10 cellular contexts compared by ENCODE assay signal in the genomic region with DNA sequence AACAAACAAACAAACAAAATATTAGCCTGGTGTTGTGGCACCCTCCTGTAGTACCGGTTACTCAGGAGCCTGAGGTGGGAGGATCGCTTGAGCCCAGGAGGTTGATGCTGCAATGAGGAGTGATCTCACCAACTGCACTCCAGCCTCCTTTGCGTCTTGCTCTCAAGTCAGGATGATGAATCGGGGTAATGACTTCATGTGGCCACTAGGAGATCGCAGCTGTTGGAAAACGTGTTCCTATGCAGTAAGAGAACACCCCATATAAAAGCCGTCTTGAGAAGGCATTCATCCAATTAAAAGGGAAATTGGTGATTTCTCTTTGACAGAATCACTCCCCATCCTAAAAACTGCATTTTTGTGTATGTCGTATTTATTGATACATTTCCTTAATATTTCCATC. TPM values are rescaled to one million over a fixed set of nuclear protein-coding genes. Genes with fewer than 3 reads are reported as not detected.
DNase-seq lines count a peak whose midpoint lies in the region; TF ChIP-seq lines count a peak whose summit lies in the region.
"Had no signal": no experiment of that assay in that cellular context is flagged by ENCODE, and none has a peak within 500 bp of the region (broad histone marks: within the 10 kb centered on the region; RNA-seq: fewer than 3 reads in every experiment).

No MANE protein-coding gene starts in this region.

- no peak overlapping the region for H3K4ac ChIP-seq in mesendoderm (ENCODE audit: low read depth, low read length)

- TF ChIP-seq CTCF in WI38 (IDR thresholded peaks at IDR 0.05; ENCODE audit: low read depth, low read length) = 0 out of 2 replicates have a peak, but pooled peaks have one; percentile 6

- no peaks in the 10 kb centered on the region for H3K36me3 ChIP-seq in mesendoderm (ENCODE audit: control insufficient read depth, insufficient read depth, low read length)

- WGBS in mesendoderm (ENCODE audit: extremely low coverage, insufficient coverage, low lambda C conversion rate) = no CpG with 5 or more reads among the region's 8 CpGs

- H4K8ac ChIP-seq in mesendoderm (ENCODE audit: low read depth, low read length) = no peak overlapping the region

- H3K56ac ChIP-seq in mesendoderm (ENCODE audit: low read length) = no peak overlapping the region

- H3K79me2 ChIP-seq in mesendoderm (ENCODE audit: control insufficient read depth, insufficient read depth, low read length) = no peaks in the 10 kb centered on the region

- H2BK15ac ChIP-seq in mesendoderm (replicated peaks; ENCODE audit: low read depth) = no peak overlapping the region

- no peak overlapping the region for H4K5ac ChIP-seq in mesendoderm (ENCODE audit: low read length)

- no peak overlapping the region for H3K4me3 ChIP-seq in WI38 (ENCODE audit: low read depth, low read length)
- H3K4me3 ChIP-seq in mesendoderm (ENCODE audit: low read length) = no peak overlapping the region

- H3K18ac ChIP-seq in mesendoderm (ENCODE audit: low read length) = no peak overlapping the region

- no peaks in the 10 kb centered on the region for H3K27me3 ChIP-seq in mesendoderm (ENCODE audit: insufficient read depth, low read length, poor library complexity)

- DNase-seq in ELR (ENCODE audit: low read depth) = peak; percentile 17
- DNase-seq in HT1080 (ENCODE audit: low read depth) = peak; percentile 17
- peak; percentile 70 for DNase-seq in mesendoderm
- no peak for DNase-seq in Ammon's horn (ENCODE audit: low spot score)
- DNase-seq in GOT3 (lab: John Stamatoyannopoulos, UW) = no peak
- no peak for DNase-seq in NCI-H1092 (lab: John Stamatoyannopoulos, UW)
- DNase-seq: foreskin melanocyte, occipital lobe had no signal

- no peaks in the 10 kb centered on the region for H3K79me1 ChIP-seq in mesendoderm (ENCODE audit: low read length)

- no peak overlapping the region for H3K4me2 ChIP-seq in mesendoderm (ENCODE audit: low read length)

- H3K4me1 ChIP-seq in mesendoderm (ENCODE audit: control insufficient read depth, low read depth, low read length) = no peaks in the 10 kb centered on the region

- H2BK5ac ChIP-seq in mesendoderm (ENCODE audit: low read length) = no peak overlapping the region

- H3K27ac ChIP-seq in mesendoderm (ENCODE audit: low read depth, low read length) = no peak overlapping the region

- H3K9ac ChIP-seq in mesendoderm (ENCODE audit: low read length) = no peak overlapping the region

- no peak overlapping the region for H2AK5ac ChIP-seq in mesendoderm (ENCODE audit: low read length)

- H2BK120ac ChIP-seq in mesendoderm (ENCODE audit: low read depth, low read length) = no peak overlapping the region

- no peak overlapping the region for H3K23ac ChIP-seq in mesendoderm (ENCODE audit: low read length)

RNA-seq across cellular contexts. Expression of a gene that starts 6.9 kb away (rescaled TPM):
- total RNA-seq in HT1080 (2014; rRNA removed; shearing (Covaris generic)) = 0.30 and 1.9 TPM in 2 replicates
- 0.06 and 0.08 TPM in 2 replicates for polyA plus RNA-seq in HT1080 (2015; cell fraction: cytosol; rRNA removed)
- 0.69 and 3.0 TPM in 2 replicates for polyA plus RNA-seq in HT1080 (2015; cell fraction: nucleus; rRNA removed)
- 0.28 TPM for polyA plus RNA-seq in mesendoderm (2013, experiment 1 of 2)
- 0.22 TPM for polyA plus RNA-seq in mesendoderm (2013, experiment 2 of 2)

RNA-seq across cellular contexts. Expression of a gene that starts 10.7 kb away (rescaled TPM):
- total RNA-seq in HT1080 (2014; rRNA removed; shearing (Covaris generic)) = not detected in 2 replicates
- not detected in 2 replicates for polyA plus RNA-seq in HT1080 (2015; cell fraction: cytosol; rRNA removed)
- not detected in 2 replicates for polyA plus RNA-seq in HT1080 (2015; cell fraction: nucleus; rRNA removed)
- not detected for polyA plus RNA-seq in mesendoderm (2013, experiment 1 of 2)
- polyA plus RNA-seq in mesendoderm (2013, experiment 2 of 2) = not detected
- total RNA-seq: activated naive CD4-positive, alpha-beta T cell treated with anti-CD3 and anti-CD28 coated beads, Interleukin-2, amount 50 U/mL, for 72 hours; occipital lobe had no signal

Comparison
In these comparisons a context has a peak if more than half of its experiments do, and no peak if none do; other contexts are left out.
1. DNase-seq: peak in ELR (single experiment), HT1080 (single experiment) and mesendoderm (single experiment); none in Ammon's horn (single experiment), GOT3 (single experiment) and NCI-H1092 (single experiment).